17 cellular contexts compared by ENCODE assay signal in genomic region chr17:76582660-76583059, GRCh38. TPM values are rescaled to one million over a fixed set of nuclear protein-coding genes. Genes with fewer than 3 reads are reported as not detected.
"Had no signal": no experiment of that assay in that cellular context is flagged by ENCODE, and none has a peak within 500 bp of the region (broad histone marks: within the 10 kb centered on the region; RNA-seq: fewer than 3 reads in every experiment).

No MANE protein-coding gene starts in this region.

- H3K9me3 ChIP-seq: colonic mucosa, heart left ventricle, right lobe of liver had no signal

- ATAC-seq: heart left ventricle; naive thymus-derived CD4-positive, alpha-beta T cell; right lobe of liver had no signal

- H3K4me3 ChIP-seq: cardiac muscle cell, colonic mucosa, heart left ventricle, right lobe of liver had no signal

- H3K27ac ChIP-seq: cardiac muscle cell, colonic mucosa, heart left ventricle, right lobe of liver had no signal

- H3K27ac Mint-ChIP-seq: activated naive CD8-positive, alpha-beta T cell treated with anti-CD3 and anti-CD28 coated beads for 36 hours; naive thymus-derived CD4-positive, alpha-beta T cell; progenitor cell of endocrine pancreas had no signal

- H3K36me3 ChIP-seq: cardiac muscle cell, colonic mucosa, heart left ventricle, right lobe of liver had no signal

- H3K4me3 Mint-ChIP-seq: activated naive CD8-positive, alpha-beta T cell treated with anti-CD3 and anti-CD28 coated beads for 36 hours; naive thymus-derived CD4-positive, alpha-beta T cell had no signal

- H3K27me3 ChIP-seq: right lobe of liver had no signal

- H3K4me1 ChIP-seq: colonic mucosa had no signal

- DNase-seq: activated CD4-positive, alpha-beta T cell treated with anti-CD3 and anti-CD28 coated beads, Interleukin-2, amount 50 U/mL, for 1 hour; activated effector memory CD4-positive, alpha-beta T cell treated with Interleukin-2 at 50 U/mL for 16 hours; activated naive CD8-positive, alpha-beta T cell treated with anti-CD3 and anti-CD28 coated beads for 36 hours; activated T-cell treated with anti-CD3 and anti-CD28 coated beads, Interleukin-2, amount 50 U/mL, for 1 hour; anterior cingulate cortex; colonic mucosa; effector CD8-positive, alpha-beta T cell; foreskin melanocyte; heart left ventricle; naive thymus-derived CD4-positive, alpha-beta T cell; right lobe of liver; stimulated activated naive CD4-positive, alpha-beta T cell had no signal

- H3K36me3 Mint-ChIP-seq: activated naive CD8-positive, alpha-beta T cell treated with anti-CD3 and anti-CD28 coated beads for 36 hours; naive thymus-derived CD4-positive, alpha-beta T cell had no signal

- H3K9me3 Mint-ChIP-seq: activated naive CD8-positive, alpha-beta T cell treated with anti-CD3 and anti-CD28 coated beads for 36 hours; naive thymus-derived CD4-positive, alpha-beta T cell had no signal

RNA-seq across cellular contexts. Expression of gene ST6GALNAC2, which starts 3.0 kb away (rescaled TPM):
- total RNA-seq: activated naive CD8-positive, alpha-beta T cell treated with anti-CD3 and anti-CD28 coated beads for 36 hours; lung microvascular endothelial cell; T-helper 2 cell treated with Interferon-gamma antibody and Interleukin-4, amounts not matched to agents 100 ng/mL and 5 ng/mL, for 36 hours; temporal lobe had no signal

RNA-seq across cellular contexts. Expression of gene PRCD, which starts 42.8 kb away (rescaled TPM):
- total RNA-seq: naive thymus-derived CD4-positive, alpha-beta T cell; T-helper 2 cell treated with Interferon-gamma antibody and Interleukin-4, amounts not matched to agents 100 ng/mL and 5 ng/mL, for 36 hours had no signal

RNA-seq across cellular contexts. Expression of gene CYGB, which starts 45.2 kb away (rescaled TPM):
- total RNA-seq: naive thymus-derived CD4-positive, alpha-beta T cell had no signal
